18 cellular contexts compared by ENCODE assay signal in genomic region chrX:49106296-49106695, GRCh38. TPM values are rescaled to one million over a fixed set of nuclear protein-coding genes. Genes with fewer than 3 reads are reported as not detected.
DNase-seq lines count a peak whose midpoint lies in the region; ATAC-seq and TF ChIP-seq lines count a peak whose summit lies in the region.
"Had no signal": no experiment of that assay in that cellular context is flagged by ENCODE, and none has a peak within 500 bp of the region (broad histone marks: within the 10 kb centered on the region; RNA-seq: fewer than 3 reads in every experiment).

No MANE protein-coding gene starts in this region.

- H3K36me3 Mint-ChIP-seq in activated T-cell treated with anti-CD3 and anti-CD28 coated beads, Interleukin-2, amount 50 U/mL, for 24 hours (ENCODE audit: low read depth) = peaks cover 14% of the 10 kb centered on the region
- H3K36me3 Mint-ChIP-seq in chondrocyte (ENCODE audit: low read depth) = no peaks in the 10 kb centered on the region

- intact Hi-C loops in adrenal gland (cut with DNase I) = no loop called here

- 57 to 80% (median 68%) methylated on average over 4 of the region's 4 CpGs for WGBS in adrenal gland, 4 donors

- peaks cover 7% of the 10 kb centered on the region for H3K4me1 Mint-ChIP-seq in activated T-cell treated with anti-CD3 and anti-CD28 coated beads, Interleukin-2, amount 50 U/mL, for 24 hours (ENCODE audit: low read depth)
- H3K4me1 Mint-ChIP-seq in chondrocyte (ENCODE audit: low read depth) = peaks cover 4% of the 10 kb centered on the region
- H3K4me1 Mint-ChIP-seq: B cell had no signal

- no peaks in the 10 kb centered on the region for H3K4me1 ChIP-seq in adrenal gland (replicated peaks in 1 of 2)
- H3K4me1 ChIP-seq: Caco-2 had no signal

- no peak for ATAC-seq in GM21717 (IDR thresholded peaks at IDR 0.05; ENCODE audit: unreplicated experiment)
- no peak for ATAC-seq in HG02610 (IDR thresholded peaks at IDR 0.05; ENCODE audit: unreplicated experiment)

- H3K9me3 Mint-ChIP-seq in activated T-cell treated with anti-CD3 and anti-CD28 coated beads, Interleukin-2, amount 50 U/mL, for 24 hours = no peaks in the 10 kb centered on the region
- peaks cover 6% of the 10 kb centered on the region for H3K9me3 Mint-ChIP-seq in chondrocyte (ENCODE audit: low read depth)
- H3K9me3 Mint-ChIP-seq: CD4-positive, alpha-beta T cell; CD8-positive, alpha-beta T cell had no signal

- no peak overlapping the region for H3K4me3 ChIP-seq in adrenal gland
- H3K4me3 ChIP-seq: A549; BLaER1 treated with 17β-estradiol and CSF1 and Interleukin-3, amounts not matched to agents 10 nM and 100 nM had no signal

- no peak for TF ChIP-seq POLR2A in adrenal gland (IDR thresholded peaks at IDR 0.05)

- H3K27me3 ChIP-seq in adrenal gland (no peaks in the 10 kb centered on the region), layer of hippocampus (ENCODE audit: control insufficient read depth, insufficient read depth, low read length) (no peaks in the 10 kb centered on the region)

- H3K27me3 Mint-ChIP-seq in activated T-cell treated with anti-CD3 and anti-CD28 coated beads, Interleukin-2, amount 50 U/mL, for 24 hours = no peaks in the 10 kb centered on the region
- H3K27me3 Mint-ChIP-seq in chondrocyte (ENCODE audit: low read depth) = no peaks in the 10 kb centered on the region
- H3K27me3 Mint-ChIP-seq: B cell; CD4-positive, alpha-beta T cell had no signal

- no peaks in the 10 kb centered on the region for H3K9me3 ChIP-seq in adrenal gland (replicated peaks in 1 of 3)
- H3K9me3 ChIP-seq: A549, Caco-2 had no signal

- no peak for TF ChIP-seq CTCF in adrenal gland (IDR thresholded peaks at IDR 0.05)
- TF ChIP-seq CTCF in chondrocyte (IDR thresholded peaks at IDR 0.05) = no peak

- H3K27ac ChIP-seq in adrenal gland = peak overlapping the region in 3 of 5 donors; percentile 1 to 67 (median 56)
- H3K27ac ChIP-seq in layer of hippocampus (ENCODE audit: low read depth, low read length) = peak overlapping the region; percentile 46
- H3K27ac ChIP-seq: 22Rv1; A549; BLaER1 treated with 17β-estradiol and CSF1 and Interleukin-3, amounts not matched to agents 10 nM and 100 nM; C4-2B had no signal

- DNase-seq in activated T-cell treated with anti-CD3 and anti-CD28 coated beads, Interleukin-2, amount 50 U/mL, for 24 hours = no peak
- DNase-seq in activated T-cell treated with anti-CD3 and anti-CD28 coated beads, Interleukin-2, amount 50 U/mL, for 1 hour = no peak
- DNase-seq in adrenal gland (peak in 6 of 7 donors; percentile 41 to 65 (median 52)), chondrocyte (ENCODE audit: low spot score) (no peak)
- DNase-seq in activated naive CD4-positive, alpha-beta T cell treated with anti-CD3 and anti-CD28 coated beads, Interleukin-2, amount 50 U/mL, for 16 hours = no peak
- DNase-seq: DMS79 treated with DMSO at 0.1 percent for 48 hours had no signal

- H3K27ac Mint-ChIP-seq in activated T-cell treated with anti-CD3 and anti-CD28 coated beads, Interleukin-2, amount 50 U/mL, for 24 hours = peak overlapping the region; percentile 1
- H3K27ac Mint-ChIP-seq in chondrocyte (ENCODE audit: unreplicated experiment) = peak overlapping the region; percentile 36
- H3K27ac Mint-ChIP-seq: B cell; CD4-positive, alpha-beta T cell; CD8-positive, alpha-beta T cell had no signal

- H3K36me3 ChIP-seq in adrenal gland (replicated peaks in 1 of 2) = no peaks in the 10 kb centered on the region

- H3K4me3 Mint-ChIP-seq in activated T-cell treated with anti-CD3 and anti-CD28 coated beads, Interleukin-2, amount 50 U/mL, for 24 hours = no peak overlapping the region
- no peak overlapping the region for H3K4me3 Mint-ChIP-seq in chondrocyte (ENCODE audit: unreplicated experiment)
- H3K4me3 Mint-ChIP-seq: B cell; CD4-positive, alpha-beta T cell; CD8-positive, alpha-beta T cell had no signal

RNA-seq across cellular contexts. Expression of gene GPKOW, which starts 17.2 kb away (rescaled TPM):
- total RNA-seq in adrenal gland (10 to 100 TPM; 21.5 to 58.4 (median 27.0) TPM), chondrocyte (16.0 to 17.5 TPM (median 17.2 TPM) in 3 replicates)
- 10 to 100 TPM; 10.1 to 21.8 (median 11.3) TPM for polyA plus RNA-seq in adrenal gland

RNA-seq across cellular contexts. Expression of gene WDR45, which starts 26.6 kb away (rescaled TPM):
- total RNA-seq in adrenal gland = 100 to 1,000 TPM in 6 of 8 donors, 10 to 100 TPM in 2; 73.4 to 139 (median 110) TPM
- polyA plus RNA-seq in adrenal gland = 100 to 1,000 TPM in 2 of 3 donors, 10 to 100 TPM in 1; 59.4 to 184 (median 170) TPM
- 49.2 to 63.0 TPM (median 49.3 TPM) in 3 replicates for total RNA-seq in chondrocyte

RNA-seq across cellular contexts. Expression of gene PRAF2, which starts 32.5 kb away (rescaled TPM):
- 10 to 100 TPM in 7 of 8 donors, 1 to 10 TPM in 1; 9.7 to 44.5 (median 35.8) TPM for total RNA-seq in adrenal gland
- 100 to 1,000 TPM in 1 of 3 donors, 10 to 100 TPM in 2; 66.0 to 100 (median 85.5) TPM for polyA plus RNA-seq in adrenal gland
- 51.9 to 58.3 TPM (median 53.4 TPM) in 3 replicates for total RNA-seq in chondrocyte

RNA-seq across cellular contexts. Expression of gene CCDC120, which starts 47.5 kb away (rescaled TPM):
- total RNA-seq in adrenal gland (10 to 100 TPM in 1 of 8 donors, 1 to 10 TPM in 7; 1.7 to 30.6 (median 4.0) TPM), chondrocyte (6.9 to 7.7 TPM (median 7.3 TPM) in 3 replicates)
- 1 to 10 TPM; 1.1 to 8.2 (median 2.7) TPM for polyA plus RNA-seq in adrenal gland
- total RNA-seq: A172 had no signal

RNA-seq across cellular contexts. Expression of gene MAGIX, which starts 56.3 kb away (rescaled TPM):
- total RNA-seq in adrenal gland (10 to 100 TPM in 1 of 8 donors, 1 to 10 TPM in 7; 2.2 to 16.2 (median 2.9) TPM), chondrocyte (1.6 to 3.5 TPM (median 2.9 TPM) in 3 replicates)
- 1 to 10 TPM in 2 of 3 donors, under 1 TPM in 1; 0.59 to 8.4 (median 7.6) TPM for polyA plus RNA-seq in adrenal gland

Comparison
In these comparisons a context has a peak if more than half of its experiments do, and no peak if none do; other contexts are left out.
1. DNase-seq: peak in adrenal gland (6 of 7); none in activated T-cell treated with anti-CD3 and anti-CD28 coated beads, Interleukin-2, amount 50 U/mL, for 24 hours (single experiment), activated T-cell treated with anti-CD3 and anti-CD28 coated beads, Interleukin-2, amount 50 U/mL, for 1 hour (single experiment), chondrocyte (single experiment) and activated naive CD4-positive, alpha-beta T cell treated with anti-CD3 and anti-CD28 coated beads, Interleukin-2, amount 50 U/mL, for 16 hours (single experiment).